In genomic region chr19:17577698-17578097, GRCh38 we compare ENCODE assay signal across 18 cellular contexts.
"Had no signal": no experiment of that assay in that cellular context is flagged by ENCODE, and none has a peak within 500 bp of the region (broad histone marks: within the 10 kb centered on the region; RNA-seq: fewer than 3 reads in every experiment).

No MANE protein-coding gene starts in this region.

- H3K9me3 Mint-ChIP-seq: activated CD4-positive, alpha-beta memory T cell treated with anti-CD3 and anti-CD28 coated beads, Interleukin-2, amount 10 ng/mL, durations not matched to agents 7 days and 5 days; activated CD4-positive, alpha-beta T cell treated with anti-CD3 and anti-CD28 coated beads, Interleukin-2, amount 10 ng/mL, durations not matched to agents 24 days and 14 days; activated naive CD4-positive, alpha-beta T cell treated with anti-CD3 and anti-CD28 coated beads, Interleukin-2, amount 10 ng/mL, durations not matched to agents 7 days and 5 days; activated T-cell treated with anti-CD3 and anti-CD28 coated beads, Interleukin-2, amount 50 U/mL, for 72 hours; memory B cell; natural killer cell treated with Interleukin-12 subunit alpha and Interleukin-12 subunit beta and Interleukin-15 and Interleukin-18, amount 100 ng/mL, for 72 hours; stimulated activated memory B cell treated with anti-CD40 and anti-IgM and Interleukin-4, amounts not matched to agents 10 μg/mL and 1 μg/mL and 100 μg/mL, for 72 hours had no signal

- H3K9me3 ChIP-seq: stomach, suprapubic skin, transverse colon had no signal

- H3K9ac ChIP-seq: parathyroid adenoma had no signal

- H3K27me3 ChIP-seq: stomach, suprapubic skin, transverse colon had no signal

- H3K27ac ChIP-seq: coronary artery, parathyroid adenoma, stomach, suprapubic skin had no signal

- H3K27ac Mint-ChIP-seq: activated CD4-positive, alpha-beta memory T cell treated with anti-CD3 and anti-CD28 coated beads, Interleukin-2, amount 10 ng/mL, durations not matched to agents 7 days and 5 days; activated CD4-positive, alpha-beta T cell treated with anti-CD3 and anti-CD28 coated beads, Interleukin-2, amount 10 ng/mL, durations not matched to agents 24 days and 14 days; activated T-cell treated with anti-CD3 and anti-CD28 coated beads, Interleukin-2, amount 50 U/mL, for 72 hours; memory B cell; natural killer cell treated with Interleukin-12 subunit alpha and Interleukin-12 subunit beta and Interleukin-15 and Interleukin-18, amount 100 ng/mL, for 72 hours; stimulated activated memory B cell treated with anti-CD40 and anti-IgM and Interleukin-4, amounts not matched to agents 10 μg/mL and 1 μg/mL and 100 μg/mL, for 72 hours; T-helper 17 cell had no signal

- DNase-seq: activated CD4-positive, alpha-beta memory T cell treated with anti-CD3 and anti-CD28 coated beads, Interleukin-2, amount 10 ng/mL, durations not matched to agents 7 days and 5 days; activated CD4-positive, alpha-beta T cell treated with anti-CD3 and anti-CD28 coated beads, Interleukin-2, amount 10 ng/mL, durations not matched to agents 24 days and 14 days; activated effector memory CD4-positive, alpha-beta T cell treated with anti-CD3 and anti-CD28 coated beads, Interleukin-2, amount 50 U/mL, for 16 hours; activated naive CD4-positive, alpha-beta T cell treated with anti-CD3 and anti-CD28 coated beads, Interleukin-2, amount 10 ng/mL, durations not matched to agents 7 days and 5 days; activated T-cell treated with anti-CD3 and anti-CD28 coated beads, Interleukin-2, amount 50 U/mL, for 72 hours; amygdala; cerebellar nuclear complex; stomach; T-helper 17 cell; transverse colon had no signal

- H2AFZ ChIP-seq: parathyroid adenoma had no signal

- H3K27me3 Mint-ChIP-seq: activated CD4-positive, alpha-beta memory T cell treated with anti-CD3 and anti-CD28 coated beads, Interleukin-2, amount 10 ng/mL, durations not matched to agents 7 days and 5 days; activated CD4-positive, alpha-beta T cell treated with anti-CD3 and anti-CD28 coated beads, Interleukin-2, amount 10 ng/mL, durations not matched to agents 24 days and 14 days; activated naive CD4-positive, alpha-beta T cell treated with anti-CD3 and anti-CD28 coated beads, Interleukin-2, amount 10 ng/mL, durations not matched to agents 7 days and 5 days; memory B cell; natural killer cell treated with Interleukin-12 subunit alpha and Interleukin-12 subunit beta and Interleukin-15 and Interleukin-18, amount 100 ng/mL, for 72 hours; stimulated activated memory B cell treated with anti-CD40 and anti-IgM and Interleukin-4, amounts not matched to agents 10 μg/mL and 1 μg/mL and 100 μg/mL, for 72 hours; T-helper 17 cell had no signal

- H3K4me3 Mint-ChIP-seq: activated CD4-positive, alpha-beta memory T cell treated with anti-CD3 and anti-CD28 coated beads, Interleukin-2, amount 10 ng/mL, durations not matched to agents 7 days and 5 days; activated CD4-positive, alpha-beta T cell treated with anti-CD3 and anti-CD28 coated beads, Interleukin-2, amount 10 ng/mL, durations not matched to agents 24 days and 14 days; activated naive CD4-positive, alpha-beta T cell treated with anti-CD3 and anti-CD28 coated beads, Interleukin-2, amount 10 ng/mL, durations not matched to agents 7 days and 5 days; activated T-cell treated with anti-CD3 and anti-CD28 coated beads, Interleukin-2, amount 50 U/mL, for 72 hours; memory B cell; natural killer cell treated with Interleukin-12 subunit alpha and Interleukin-12 subunit beta and Interleukin-15 and Interleukin-18, amount 100 ng/mL, for 72 hours; stimulated activated memory B cell treated with anti-CD40 and anti-IgM and Interleukin-4, amounts not matched to agents 10 μg/mL and 1 μg/mL and 100 μg/mL, for 72 hours; T-helper 17 cell had no signal

- H3K4me3 ChIP-seq: coronary artery, skin epidermis, stomach, suprapubic skin, transverse colon had no signal

- H3K4me1 ChIP-seq: parathyroid adenoma had no signal

- H3K36me3 Mint-ChIP-seq: natural killer cell treated with Interleukin-12 subunit alpha and Interleukin-12 subunit beta and Interleukin-15 and Interleukin-18, amount 100 ng/mL, for 72 hours had no signal

- ATAC-seq: activated CD4-positive, CD25-positive, alpha-beta regulatory T cell treated with anti-CD3 and anti-CD28 coated beads, Interleukin-2, amount 50 U/mL, for 24 hours; activated T-cell treated with anti-CD3 and anti-CD28 coated beads, Interleukin-2, amount 50 U/mL, for 72 hours; natural killer cell treated with Interleukin-12 subunit alpha and Interleukin-12 subunit beta and Interleukin-15 and Interleukin-18, amount 100 ng/mL, for 72 hours; stimulated activated memory B cell treated with anti-CD40 and anti-IgM and Interleukin-4, amounts not matched to agents 10 μg/mL and 1 μg/mL and 100 μg/mL, for 72 hours; T-helper 17 cell had no signal
